In genomic region chr19:3398114-3398899, GRCh38 we compare ENCODE assay signal across 1 cellular context.
A peak's percentile ranks its signal among the peaks of the same experiment; 100 is the strongest.
TF ChIP-seq lines count a peak whose summit lies in the region.

No MANE protein-coding gene starts in this region.

TF ChIP-seq in HepG2, 621 proteins besides CTCF, POLR2A, EP300 and RAD21 (continued from another document and continues in another):
- peak; percentile 60; the same call in 1 of the 2 replicates for TF ChIP-seq HMGXB3 (CRISPR knock-in tag; IDR thresholded peaks at IDR 0.05; ENCODE audit: borderline replicate concordance)
- peak; percentile 64; the same call in 1 of the 2 replicates for TF ChIP-seq ZNF639 (CRISPR knock-in tag; conservative IDR thresholded peaks at IDR 0.05)
- peak; percentile 42 for TF ChIP-seq TEAD3 (CRISPR knock-in tag; optimal IDR thresholded peaks at IDR 0.05; ENCODE audit: borderline replicate concordance)
- no peak for TF ChIP-seq ZNF557 (CRISPR knock-in tag; IDR thresholded peaks at IDR 0.05)
- TF ChIP-seq NFIC (IDR thresholded peaks at IDR 0.05; ENCODE audit: low read length), result no peak
- TF ChIP-seq HINFP (CRISPR knock-in tag; IDR thresholded peaks at IDR 0.05; ENCODE audit: low read depth), result no peak
- peak; percentile 78 for TF ChIP-seq ZNF574 (CRISPR knock-in tag; IDR thresholded peaks at IDR 0.05)
- no peak for TF ChIP-seq GMEB2 (CRISPR knock-in tag; IDR thresholded peaks at IDR 0.05; ENCODE audit: low read depth)
- peak; percentile 74; the same call in 1 of the 2 replicates for TF ChIP-seq MYC (CRISPR knock-in tag; IDR thresholded peaks at IDR 0.05; ENCODE audit: borderline replicate concordance)
- peak; percentile 88 for TF ChIP-seq FOXA3 (CRISPR knock-in tag; IDR thresholded peaks at IDR 0.05)
- peak; percentile 73; the same call in 1 of the 2 replicates for TF ChIP-seq ARHGAP35 (CRISPR knock-in tag; IDR thresholded peaks at IDR 0.05; ENCODE audit: borderline replicate concordance)
- TF ChIP-seq ZNF431 (CRISPR knock-in tag; IDR thresholded peaks at IDR 0.05; ENCODE audit: borderline replicate concordance, low read depth), result no peak
- no peak for TF ChIP-seq ZNF790 (CRISPR knock-in tag; IDR thresholded peaks at IDR 0.05; ENCODE audit: borderline replicate concordance)
- no peak for TF ChIP-seq HES4 (CRISPR knock-in tag; IDR thresholded peaks at IDR 0.05; ENCODE audit: borderline replicate concordance)
- TF ChIP-seq ZFY (CRISPR knock-in tag; IDR thresholded peaks at IDR 0.05), result peak; percentile 57
- TF ChIP-seq ZNF512 (CRISPR knock-in tag; IDR thresholded peaks at IDR 0.05), result no peak
- TF ChIP-seq MEIS2 (CRISPR knock-in tag; IDR thresholded peaks at IDR 0.05), result peak; percentile 87
- TF ChIP-seq MIXL1 (CRISPR knock-in tag; IDR thresholded peaks at IDR 0.05), result 0 out of 2 replicates have a peak, but pooled peaks have one; percentile 84
- TF ChIP-seq IKZF5 (CRISPR knock-in tag; IDR thresholded peaks at IDR 0.05), result peak; percentile 88; the same call in 1 of the 2 replicates
- no peak for TF ChIP-seq JARID2 (CRISPR knock-in tag; IDR thresholded peaks at IDR 0.05; ENCODE audit: insufficient replicate concordance)
- peak; percentile 41; the same call in 1 of the 2 replicates for TF ChIP-seq ZNF232 (CRISPR knock-in tag; IDR thresholded peaks at IDR 0.05; ENCODE audit: borderline replicate concordance)
- 0 out of 2 replicates have a peak, but pooled peaks have one; percentile 36 for TF ChIP-seq GMEB1 (CRISPR knock-in tag; IDR thresholded peaks at IDR 0.05; ENCODE audit: borderline replicate concordance)
- TF ChIP-seq SMYD3 (CRISPR knock-in tag; IDR thresholded peaks at IDR 0.05), result 0 out of 2 replicates have a peak, but pooled peaks have one; percentile 56
- TF ChIP-seq ZNF652 (CRISPR knock-in tag; IDR thresholded peaks at IDR 0.05; ENCODE audit: borderline replicate concordance, low read depth), result no peak; the same call in 1 of the 2 replicates
- no peak for TF ChIP-seq DMTF1 (CRISPR knock-in tag; IDR thresholded peaks at IDR 0.05)
- TF ChIP-seq ZNF543 (CRISPR knock-in tag; IDR thresholded peaks at IDR 0.05), result peak; percentile 83; the same call in 1 of the 2 replicates
- TF ChIP-seq KDM6A (CRISPR knock-in tag; IDR thresholded peaks at IDR 0.05; ENCODE audit: low read depth), result peak; percentile 63; the same call in 1 of the 2 replicates
- no peak for TF ChIP-seq MTF1 (CRISPR knock-in tag; IDR thresholded peaks at IDR 0.05)
- TF ChIP-seq CHD2 (IDR thresholded peaks at IDR 0.05; ENCODE audit: low read depth, low read length), result no peak
- peak; percentile 82 for TF ChIP-seq SKI (IDR thresholded peaks at IDR 0.05; ENCODE audit: partially characterized antibody)
- TF ChIP-seq ZSCAN20 (CRISPR knock-in tag; IDR thresholded peaks at IDR 0.05; ENCODE audit: borderline replicate concordance), result no peak
- TF ChIP-seq BORCS8-MEF2B (CRISPR knock-in tag; IDR thresholded peaks at IDR 0.05), result peak; percentile 69; the same call in 1 of the 2 replicates
- TF ChIP-seq CREBL2 (CRISPR knock-in tag; IDR thresholded peaks at IDR 0.05; ENCODE audit: borderline replicate concordance), result no peak; the same call in 1 of the 2 replicates
- 0 out of 2 replicates have a peak, but pooled peaks have one; percentile 1 for TF ChIP-seq CAMTA2 (CRISPR knock-in tag; IDR thresholded peaks at IDR 0.05; ENCODE audit: borderline replicate concordance)
- TF ChIP-seq ZBTB46 (CRISPR knock-in tag; IDR thresholded peaks at IDR 0.05; ENCODE audit: borderline replicate concordance), result no peak
- peak; percentile 80 for TF ChIP-seq CEBPB (IDR thresholded peaks at IDR 0.05; ENCODE audit: borderline replicate concordance, low read depth, low read length)
